ENCODE assay signal across 16 cellular contexts in genomic region chr3:82505079-82505756, GRCh38.
DNase-seq lines count a peak whose midpoint lies in the region; ATAC-seq, FAIRE-seq and TF ChIP-seq lines count a peak whose summit lies in the region.
"Had no signal": no experiment of that assay in that cellular context is flagged by ENCODE, and none has a peak within 500 bp of the region (broad histone marks: within the 10 kb centered on the region; RNA-seq: fewer than 3 reads in every experiment).

No MANE protein-coding gene starts in this region.

- H3K9ac ChIP-seq in HepG2 (ENCODE audit: insufficient read depth, low read depth, low read length), result no peak overlapping the region

- WGBS in HepG2 (ENCODE audit: low lambda C conversion rate), result 40% methylated on average over 7 of the region's 17 CpGs
- WGBS in spleen, 5 donors, result 79 to 91% (median 83%) methylated on average over 13 to 17 of the region's 17 CpGs

- in situ Hi-C loops in HepG2 (cut with HindIII; ENCODE audit: extremely low pct_ligation_motif_present, low pct_unique_long_range_greater_than_20kb), result no loop called here

- H3K27me3 Mint-ChIP-seq in activated T-helper 17 cell treated with anti-CD3 and anti-CD28 coated beads, Interleukin-2, amount 50 U/mL, for 72 hours, result no peaks in the 10 kb centered on the region
- H3K27me3 Mint-ChIP-seq: CD8-positive, alpha-beta memory T cell had no signal

- H3K9me3 ChIP-seq in RWPE2 (ENCODE audit: severe bottlenecking), result no peaks in the 10 kb centered on the region
- no peaks in the 10 kb centered on the region for H3K9me3 ChIP-seq in HepG2 (ENCODE audit: low read length)
- H3K9me3 ChIP-seq in spleen, result peaks cover 0 to 37% (median 8%) of the 10 kb centered on the region in 8 donors
- no peaks in the 10 kb centered on the region for H3K9me3 ChIP-seq in BE2C
- H3K9me3 ChIP-seq: A549, Caco-2 had no signal

- no peaks in the 10 kb centered on the region for H3K36me3 ChIP-seq in RWPE2 (ENCODE audit: low read depth)
- H3K36me3 ChIP-seq in HepG2 (replicated peaks in 1 of 2; ENCODE audit: control insufficient read depth in 1 of 2, insufficient read depth in 2 of 2, low read length in 2 of 2), result no peaks in the 10 kb centered on the region
- no peaks in the 10 kb centered on the region for H3K36me3 ChIP-seq in spleen
- H3K36me3 ChIP-seq in BE2C, result no peaks in the 10 kb centered on the region

- H4K20me1 ChIP-seq in HepG2 (ENCODE audit: insufficient read depth, low read length), result no peaks in the 10 kb centered on the region

- intact Hi-C loops in HepG2 (cut with micrococcal nuclease; ENCODE audit: unreplicated experiment) (no loop called here), spleen (cut with DNase I; ENCODE audit: low total_unique reads) (no loop called here)

- no peaks in the 10 kb centered on the region for H3K4me1 Mint-ChIP-seq in activated T-helper 17 cell treated with anti-CD3 and anti-CD28 coated beads, Interleukin-2, amount 50 U/mL, for 72 hours
- H3K4me1 Mint-ChIP-seq: CD14-positive monocyte; CD8-positive, alpha-beta memory T cell had no signal

- H3K36me3 Mint-ChIP-seq in activated T-helper 17 cell treated with anti-CD3 and anti-CD28 coated beads, Interleukin-2, amount 50 U/mL, for 72 hours (ENCODE audit: low read depth), result no peaks in the 10 kb centered on the region
- H3K36me3 Mint-ChIP-seq: CD14-positive monocyte had no signal

- TF ChIP-seq EP300 in HepG2 (IDR thresholded peaks at IDR 0.05; ENCODE audit: low read depth in 2 of 2, low read length in 2 of 2) (no peak), HepG2 (CRISPR knock-in tag; IDR thresholded peaks at IDR 0.05; ENCODE audit: borderline replicate concordance) (no peak)

- DNase-seq in RWPE2 (ENCODE audit: low spot score) (peak; percentile 29), HepG2 (ENCODE audit: low spot score) (no peak), spleen (peak; percentile 72), NCI-H187 (lab: John Stamatoyannopoulos, UW) (no peak), BE2C (no peak)
- DNase-seq in stimulated activated CD8-positive, alpha-beta memory T cell treated with anti-CD3 and anti-CD28 coated beads, Interleukin-4, amount 100 ng/mL, for 48 hours, result no peak
- DNase-seq: Caco-2; CD8-positive, alpha-beta memory T cell; DMS53; GF-D8 had no signal

- no peak overlapping the region for H3K4me2 ChIP-seq in HepG2 (ENCODE audit: low read depth, low read length)
- H3K4me2 ChIP-seq: A549 had no signal

- no peaks in the 10 kb centered on the region for H3K79me2 ChIP-seq in HepG2 (ENCODE audit: insufficient read depth, low read length)

- CTCF ChIA-PET in HepG2 (lab: Yijun Ruan, JAX; ENCODE audit: low intra/inter-chr PET ratio, low total read pairs), result no interaction called here

- TF ChIP-seq POLR2A in HepG2 (IDR thresholded peaks at IDR 0.05; ENCODE audit: insufficient read depth in 1 of 2, low read depth in 2 of 2, low read length in 2 of 2) (no peak), spleen (IDR thresholded peaks at IDR 0.05) (no peak)

- H3K4me1 ChIP-seq in RWPE2 (ENCODE audit: insufficient read depth, poor library complexity, severe bottlenecking) (no peaks in the 10 kb centered on the region), HepG2 (ENCODE audit: insufficient read depth, low read length) (no peaks in the 10 kb centered on the region), spleen (no peaks in the 10 kb centered on the region), BE2C (no peaks in the 10 kb centered on the region)
- H3K4me1 ChIP-seq: A549, Caco-2 had no signal

- H3K4me3 ChIP-seq in RWPE2 (ENCODE audit: severe bottlenecking) (no peak overlapping the region), HepG2 (replicated peaks in 1 of 3; ENCODE audit: insufficient read depth in 1 of 3, low read depth in 2 of 3, low read length in 3 of 3) (no peak overlapping the region), spleen (no peak overlapping the region), BE2C (ENCODE audit: low read depth, low read length) (no peak overlapping the region)
- H3K4me3 ChIP-seq: A549 had no signal

- no peak overlapping the region for H3K4me3 Mint-ChIP-seq in activated T-helper 17 cell treated with anti-CD3 and anti-CD28 coated beads, Interleukin-2, amount 50 U/mL, for 72 hours
- H3K4me3 Mint-ChIP-seq: CD14-positive monocyte; CD8-positive, alpha-beta memory T cell had no signal

- no TSS peak for BruUV-seq in HepG2 (replicated peaks; lab: Mats Ljungman, UMichigan)

- POLR2A ChIA-PET in HepG2 (lab: Yijun Ruan, JAX), result no interaction called here

- no peak for TF ChIP-seq RAD21 in HepG2 (CRISPR knock-in tag; IDR thresholded peaks at IDR 0.05)

- FAIRE-seq in HepG2 (lab: Jason Lieb, UNC), result no peak
- FAIRE-seq: A549, H54, HTR-8/SVneo had no signal

- H3K27ac Mint-ChIP-seq in activated T-helper 17 cell treated with anti-CD3 and anti-CD28 coated beads, Interleukin-2, amount 50 U/mL, for 72 hours, result no peak overlapping the region
- H3K27ac Mint-ChIP-seq: CD14-positive monocyte; CD8-positive, alpha-beta memory T cell had no signal

- peaks cover 6% of the 10 kb centered on the region for H3K9me3 Mint-ChIP-seq in activated T-helper 17 cell treated with anti-CD3 and anti-CD28 coated beads, Interleukin-2, amount 50 U/mL, for 72 hours

- ATAC-seq in RWPE2 (ENCODE audit: low read depth) (no peak), HepG2 (peak; percentile 40)
- peak; percentile 6 for ATAC-seq in activated T-helper 17 cell treated with anti-CD3 and anti-CD28 coated beads, Interleukin-2, amount 50 U/mL, for 72 hours (replicated peaks)
- ATAC-seq: A549, HCT116 had no signal

- H3K27ac ChIP-seq in RWPE2 (ENCODE audit: poor library complexity, severe bottlenecking) (no peak overlapping the region), HepG2 (ENCODE audit: extremely low read length, insufficient read depth, low read length) (no peak overlapping the region), spleen (no peak overlapping the region)
- H3K27ac ChIP-seq: A549 had no signal

- no peaks in the 10 kb centered on the region for H3K27me3 ChIP-seq in RWPE2 (ENCODE audit: insufficient read depth, poor library complexity, severe bottlenecking)
- H3K27me3 ChIP-seq in HepG2 (ENCODE audit: control insufficient read depth in 1 of 2, insufficient read depth in 2 of 2, low read length in 2 of 2), result no peaks in the 10 kb centered on the region
- no peaks in the 10 kb centered on the region for H3K27me3 ChIP-seq in spleen (replicated peaks in 1 of 7)
- H3K27me3 ChIP-seq in BE2C, result no peaks in the 10 kb centered on the region

- TF ChIP-seq CTCF in RWPE2 (IDR thresholded peaks at IDR 0.05; ENCODE audit: poor library complexity, severe bottlenecking) (no peak), HepG2 (CRISPR knock-in tag; IDR thresholded peaks at IDR 0.05) (no peak), spleen (IDR thresholded peaks at IDR 0.05 in 8 of 11, conservative IDR thresholded peaks at IDR 0.05 in 3 of 11) (no peak), BE2C (IDR thresholded peaks at IDR 0.05; ENCODE audit: low read depth, low read length) (no peak)

- H2AFZ ChIP-seq in HepG2 (ENCODE audit: low read length), result no peak overlapping the region

TF ChIP-seq in HepG2, 621 proteins besides CTCF, POLR2A, EP300 and RAD21 (continues in another document):
- no peak for TF ChIP-seq HMGXB3 (CRISPR knock-in tag; IDR thresholded peaks at IDR 0.05; ENCODE audit: borderline replicate concordance)
- TF ChIP-seq, protein P1, sequence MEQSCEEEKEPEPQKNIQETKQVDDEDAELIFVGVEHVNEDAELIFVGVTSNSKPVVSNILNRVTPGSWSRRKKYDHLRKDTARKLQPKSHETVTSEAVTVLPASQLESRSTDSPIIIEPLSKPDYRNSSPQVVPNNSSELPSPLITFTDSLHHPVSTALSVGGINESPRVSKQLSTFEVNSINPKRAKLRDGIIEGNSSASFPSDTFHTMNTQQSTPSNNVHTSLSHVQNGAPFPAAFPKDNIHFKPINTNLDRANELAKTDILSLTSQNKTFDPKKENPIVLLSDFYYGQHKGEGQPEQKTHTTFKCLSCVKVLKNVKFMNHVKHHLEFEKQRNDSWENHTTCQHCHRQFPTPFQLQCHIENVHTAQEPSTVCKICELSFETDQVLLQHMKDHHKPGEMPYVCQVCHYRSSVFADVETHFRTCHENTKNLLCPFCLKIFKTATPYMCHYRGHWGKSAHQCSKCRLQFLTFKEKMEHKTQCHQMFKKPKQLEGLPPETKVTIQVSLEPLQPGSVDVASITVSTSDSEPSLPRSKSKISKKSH (CRISPR knock-in tag; IDR thresholded peaks at IDR 0.05; ENCODE audit: borderline replicate concordance), result no peak

Comparison
In these comparisons a context has a peak if more than half of its experiments do, and no peak if none do; other contexts are left out.
1. DNase-seq: peak in RWPE2 (single experiment) and spleen (single experiment); none in HepG2 (single experiment), stimulated activated CD8-positive, alpha-beta memory T cell treated with anti-CD3 and anti-CD28 coated beads, Interleukin-4, amount 100 ng/mL, for 48 hours (single experiment), NCI-H187 (0 of 2) and BE2C (single experiment).